ENCODE assay signal across 1 cellular context in genomic region chr22:45435544-45436139, GRCh38.
TF ChIP-seq lines count a peak whose summit lies in the region.

No MANE protein-coding gene starts in this region.

TF ChIP-seq in HepG2, 621 proteins besides CTCF, POLR2A, EP300 and RAD21 (continued from another document and continues in another):
- TF ChIP-seq GABPB1 (CRISPR knock-in tag; IDR thresholded peaks at IDR 0.05) (peak; percentile 42), ZNF274 (CRISPR knock-in tag; IDR thresholded peaks at IDR 0.05) (peak; percentile 78), SP4 (CRISPR knock-in tag; IDR thresholded peaks at IDR 0.05) (no peak), ZBTB38 (CRISPR knock-in tag; IDR thresholded peaks at IDR 0.05) (peak; percentile 72), EED (CRISPR knock-in tag; IDR thresholded peaks at IDR 0.05) (0 out of 2 replicates have a peak, but pooled peaks have one; percentile 31), ERF (CRISPR knock-in tag; IDR thresholded peaks at IDR 0.05) (peak; percentile 63; the same call in 1 of the 2 replicates), ZNF761 (CRISPR knock-in tag; conservative IDR thresholded peaks at IDR 0.05) (peak; percentile 65; the same call in 1 of the 2 replicates), FOSL2 (CRISPR knock-in tag; IDR thresholded peaks at IDR 0.05) (peak; percentile 29; the same call in 1 of the 2 replicates), TARDBP (CRISPR knock-in tag; IDR thresholded peaks at IDR 0.05) (peak; percentile 56; the same call in 1 of the 2 replicates), ZMAT3 (CRISPR knock-in tag; conservative IDR thresholded peaks at IDR 0.05) (no peak), REPIN1 (CRISPR knock-in tag; IDR thresholded peaks at IDR 0.05; ENCODE audit: borderline replicate concordance, low read depth) (peak; percentile 50; the same call in 1 of the 2 replicates), ZFP36L1 (CRISPR knock-in tag; IDR thresholded peaks at IDR 0.05) (no peak), MAFF (IDR thresholded peaks at IDR 0.05; ENCODE audit: low read depth, low read length) (no peak), KDM4B (CRISPR knock-in tag; IDR thresholded peaks at IDR 0.05) (0 out of 2 replicates have a peak, but pooled peaks have one; percentile 62), ZSCAN5A (CRISPR knock-in tag; IDR thresholded peaks at IDR 0.05; ENCODE audit: borderline replicate concordance) (no peak), KDM2A (CRISPR knock-in tag; IDR thresholded peaks at IDR 0.05; ENCODE audit: borderline replicate concordance, low read depth) (peak; percentile 74), MIER2 (CRISPR knock-in tag; IDR thresholded peaks at IDR 0.05) (peak; percentile 20; the same call in 1 of the 2 replicates), PPARG (CRISPR knock-in tag; conservative IDR thresholded peaks at IDR 0.05) (0 out of 2 replicates have a peak, but pooled peaks have one; percentile 19), ZFP37 (CRISPR knock-in tag; IDR thresholded peaks at IDR 0.05; ENCODE audit: borderline replicate concordance) (no peak), NFYC (CRISPR knock-in tag; IDR thresholded peaks at IDR 0.05) (0 out of 2 replicates have a peak, but pooled peaks have one; percentile 31), MYC (CRISPR knock-in tag; IDR thresholded peaks at IDR 0.05; ENCODE audit: borderline replicate concordance) (peak; percentile 54; the same call in 1 of the 2 replicates), RXRA (CRISPR knock-in tag; IDR thresholded peaks at IDR 0.05) (peak; percentile 23; the same call in 1 of the 2 replicates), HMGXB4 (CRISPR knock-in tag; IDR thresholded peaks at IDR 0.05; ENCODE audit: borderline replicate concordance in 1 of 2, low read depth in 1 of 2) (peak; percentile 85 to 86), IRF2 (CRISPR knock-in tag; IDR thresholded peaks at IDR 0.05) (peak; percentile 66; the same call in 1 of the 2 replicates), ZNF263 (CRISPR knock-in tag; IDR thresholded peaks at IDR 0.05) (peak; percentile 75; the same call in 1 of the 2 replicates), YEATS4 (CRISPR knock-in tag; IDR thresholded peaks at IDR 0.05; ENCODE audit: borderline replicate concordance) (peak; percentile 72; the same call in 1 of the 2 replicates), NFATC3 (CRISPR knock-in tag; IDR thresholded peaks at IDR 0.05) (0 out of 2 replicates have a peak, but pooled peaks have one; percentile 58), ELF3 (CRISPR knock-in tag; IDR thresholded peaks at IDR 0.05) (peak; percentile 62), ZGPAT (CRISPR knock-in tag; IDR thresholded peaks at IDR 0.05) (peak; percentile 61; the same call in 1 of the 2 replicates), ZKSCAN8 (CRISPR knock-in tag; IDR thresholded peaks at IDR 0.05; ENCODE audit: borderline replicate concordance) (peak; percentile 49; the same call in 1 of the 2 replicates), SMAD3 (CRISPR knock-in tag; IDR thresholded peaks at IDR 0.05) (0 out of 2 replicates have a peak, but pooled peaks have one; percentile 33), REXO4 (CRISPR knock-in tag; IDR thresholded peaks at IDR 0.05; ENCODE audit: borderline replicate concordance) (no peak), FOXJ3 (CRISPR knock-in tag; IDR thresholded peaks at IDR 0.05; ENCODE audit: borderline replicate concordance) (peak; percentile 46; the same call in 1 of the 2 replicates)
- TF ChIP-seq, protein P1, sequence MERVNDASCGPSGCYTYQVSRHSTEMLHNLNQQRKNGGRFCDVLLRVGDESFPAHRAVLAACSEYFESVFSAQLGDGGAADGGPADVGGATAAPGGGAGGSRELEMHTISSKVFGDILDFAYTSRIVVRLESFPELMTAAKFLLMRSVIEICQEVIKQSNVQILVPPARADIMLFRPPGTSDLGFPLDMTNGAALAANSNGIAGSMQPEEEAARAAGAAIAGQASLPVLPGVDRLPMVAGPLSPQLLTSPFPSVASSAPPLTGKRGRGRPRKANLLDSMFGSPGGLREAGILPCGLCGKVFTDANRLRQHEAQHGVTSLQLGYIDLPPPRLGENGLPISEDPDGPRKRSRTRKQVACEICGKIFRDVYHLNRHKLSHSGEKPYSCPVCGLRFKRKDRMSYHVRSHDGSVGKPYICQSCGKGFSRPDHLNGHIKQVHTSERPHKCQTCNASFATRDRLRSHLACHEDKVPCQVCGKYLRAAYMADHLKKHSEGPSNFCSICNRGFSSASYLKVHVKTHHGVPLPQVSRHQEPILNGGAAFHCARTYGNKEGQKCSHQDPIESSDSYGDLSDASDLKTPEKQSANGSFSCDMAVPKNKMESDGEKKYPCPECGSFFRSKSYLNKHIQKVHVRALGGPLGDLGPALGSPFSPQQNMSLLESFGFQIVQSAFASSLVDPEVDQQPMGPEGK (CRISPR knock-in tag; IDR thresholded peaks at IDR 0.05): peak; percentile 53; the same call in 1 of the 2 replicates
- TF ChIP-seq, protein P2, sequence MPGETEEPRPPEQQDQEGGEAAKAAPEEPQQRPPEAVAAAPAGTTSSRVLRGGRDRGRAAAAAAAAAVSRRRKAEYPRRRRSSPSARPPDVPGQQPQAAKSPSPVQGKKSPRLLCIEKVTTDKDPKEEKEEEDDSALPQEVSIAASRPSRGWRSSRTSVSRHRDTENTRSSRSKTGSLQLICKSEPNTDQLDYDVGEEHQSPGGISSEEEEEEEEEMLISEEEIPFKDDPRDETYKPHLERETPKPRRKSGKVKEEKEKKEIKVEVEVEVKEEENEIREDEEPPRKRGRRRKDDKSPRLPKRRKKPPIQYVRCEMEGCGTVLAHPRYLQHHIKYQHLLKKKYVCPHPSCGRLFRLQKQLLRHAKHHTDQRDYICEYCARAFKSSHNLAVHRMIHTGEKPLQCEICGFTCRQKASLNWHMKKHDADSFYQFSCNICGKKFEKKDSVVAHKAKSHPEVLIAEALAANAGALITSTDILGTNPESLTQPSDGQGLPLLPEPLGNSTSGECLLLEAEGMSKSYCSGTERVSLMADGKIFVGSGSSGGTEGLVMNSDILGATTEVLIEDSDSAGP (CRISPR knock-in tag; IDR thresholded peaks at IDR 0.05; ENCODE audit: borderline replicate concordance): 0 out of 2 replicates have a peak, but pooled peaks have one; percentile 53
- TF ChIP-seq, protein P3, sequence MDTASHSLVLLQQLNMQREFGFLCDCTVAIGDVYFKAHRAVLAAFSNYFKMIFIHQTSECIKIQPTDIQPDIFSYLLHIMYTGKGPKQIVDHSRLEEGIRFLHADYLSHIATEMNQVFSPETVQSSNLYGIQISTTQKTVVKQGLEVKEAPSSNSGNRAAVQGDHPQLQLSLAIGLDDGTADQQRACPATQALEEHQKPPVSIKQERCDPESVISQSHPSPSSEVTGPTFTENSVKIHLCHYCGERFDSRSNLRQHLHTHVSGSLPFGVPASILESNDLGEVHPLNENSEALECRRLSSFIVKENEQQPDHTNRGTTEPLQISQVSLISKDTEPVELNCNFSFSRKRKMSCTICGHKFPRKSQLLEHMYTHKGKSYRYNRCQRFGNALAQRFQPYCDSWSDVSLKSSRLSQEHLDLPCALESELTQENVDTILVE (CRISPR knock-in tag; IDR thresholded peaks at IDR 0.05): peak; percentile 51; the same call in 1 of the 2 replicates
- TF ChIP-seq, protein P4, sequence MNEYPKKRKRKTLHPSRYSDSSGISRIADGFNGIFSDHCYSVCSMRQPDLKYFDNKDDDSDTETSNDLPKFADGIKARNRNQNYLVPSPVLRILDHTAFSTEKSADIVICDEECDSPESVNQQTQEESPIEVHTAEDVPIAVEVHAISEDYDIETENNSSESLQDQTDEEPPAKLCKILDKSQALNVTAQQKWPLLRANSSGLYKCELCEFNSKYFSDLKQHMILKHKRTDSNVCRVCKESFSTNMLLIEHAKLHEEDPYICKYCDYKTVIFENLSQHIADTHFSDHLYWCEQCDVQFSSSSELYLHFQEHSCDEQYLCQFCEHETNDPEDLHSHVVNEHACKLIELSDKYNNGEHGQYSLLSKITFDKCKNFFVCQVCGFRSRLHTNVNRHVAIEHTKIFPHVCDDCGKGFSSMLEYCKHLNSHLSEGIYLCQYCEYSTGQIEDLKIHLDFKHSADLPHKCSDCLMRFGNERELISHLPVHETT (CRISPR knock-in tag; conservative IDR thresholded peaks at IDR 0.05): no peak
- TF ChIP-seq, protein P5, sequence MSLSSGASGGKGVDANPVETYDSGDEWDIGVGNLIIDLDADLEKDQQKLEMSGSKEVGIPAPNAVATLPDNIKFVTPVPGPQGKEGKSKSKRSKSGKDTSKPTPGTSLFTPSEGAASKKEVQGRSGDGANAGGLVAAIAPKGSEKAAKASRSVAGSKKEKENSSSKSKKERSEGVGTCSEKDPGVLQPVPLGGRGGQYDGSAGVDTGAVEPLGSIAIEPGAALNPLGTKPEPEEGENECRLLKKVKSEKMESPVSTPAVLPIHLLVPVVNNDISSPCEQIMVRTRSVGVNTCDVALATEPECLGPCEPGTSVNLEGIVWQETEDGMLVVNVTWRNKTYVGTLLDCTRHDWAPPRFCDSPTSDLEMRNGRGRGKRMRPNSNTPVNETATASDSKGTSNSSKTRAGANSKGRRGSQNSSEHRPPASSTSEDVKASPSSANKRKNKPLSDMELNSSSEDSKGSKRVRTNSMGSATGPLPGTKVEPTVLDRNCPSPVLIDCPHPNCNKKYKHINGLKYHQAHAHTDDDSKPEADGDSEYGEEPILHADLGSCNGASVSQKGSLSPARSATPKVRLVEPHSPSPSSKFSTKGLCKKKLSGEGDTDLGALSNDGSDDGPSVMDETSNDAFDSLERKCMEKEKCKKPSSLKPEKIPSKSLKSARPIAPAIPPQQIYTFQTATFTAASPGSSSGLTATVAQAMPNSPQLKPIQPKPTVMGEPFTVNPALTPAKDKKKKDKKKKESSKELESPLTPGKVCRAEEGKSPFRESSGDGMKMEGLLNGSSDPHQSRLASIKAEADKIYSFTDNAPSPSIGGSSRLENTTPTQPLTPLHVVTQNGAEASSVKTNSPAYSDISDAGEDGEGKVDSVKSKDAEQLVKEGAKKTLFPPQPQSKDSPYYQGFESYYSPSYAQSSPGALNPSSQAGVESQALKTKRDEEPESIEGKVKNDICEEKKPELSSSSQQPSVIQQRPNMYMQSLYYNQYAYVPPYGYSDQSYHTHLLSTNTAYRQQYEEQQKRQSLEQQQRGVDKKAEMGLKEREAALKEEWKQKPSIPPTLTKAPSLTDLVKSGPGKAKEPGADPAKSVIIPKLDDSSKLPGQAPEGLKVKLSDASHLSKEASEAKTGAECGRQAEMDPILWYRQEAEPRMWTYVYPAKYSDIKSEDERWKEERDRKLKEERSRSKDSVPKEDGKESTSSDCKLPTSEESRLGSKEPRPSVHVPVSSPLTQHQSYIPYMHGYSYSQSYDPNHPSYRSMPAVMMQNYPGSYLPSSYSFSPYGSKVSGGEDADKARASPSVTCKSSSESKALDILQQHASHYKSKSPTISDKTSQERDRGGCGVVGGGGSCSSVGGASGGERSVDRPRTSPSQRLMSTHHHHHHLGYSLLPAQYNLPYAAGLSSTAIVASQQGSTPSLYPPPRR (CRISPR knock-in tag; IDR thresholded peaks at IDR 0.05; ENCODE audit: borderline replicate concordance): peak; percentile 33; the same call in 1 of the 2 replicates
- TF ChIP-seq, protein P6, sequence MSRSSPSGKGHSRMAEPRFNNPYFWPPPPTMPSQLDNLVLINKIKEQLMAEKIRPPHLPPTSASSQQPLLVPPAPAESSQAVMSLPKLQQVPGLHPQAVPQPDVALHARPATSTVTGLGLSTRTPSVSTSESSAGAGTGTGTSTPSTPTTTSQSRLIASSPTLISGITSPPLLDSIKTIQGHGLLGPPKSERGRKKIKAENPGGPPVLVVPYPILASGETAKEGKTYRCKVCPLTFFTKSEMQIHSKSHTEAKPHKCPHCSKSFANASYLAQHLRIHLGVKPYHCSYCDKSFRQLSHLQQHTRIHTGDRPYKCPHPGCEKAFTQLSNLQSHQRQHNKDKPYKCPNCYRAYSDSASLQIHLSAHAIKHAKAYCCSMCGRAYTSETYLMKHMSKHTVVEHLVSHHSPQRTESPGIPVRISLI (CRISPR knock-in tag; IDR thresholded peaks at IDR 0.05; ENCODE audit: borderline replicate concordance): peak; percentile 64; the same call in 1 of the 2 replicates
- TF ChIP-seq, protein P7, sequence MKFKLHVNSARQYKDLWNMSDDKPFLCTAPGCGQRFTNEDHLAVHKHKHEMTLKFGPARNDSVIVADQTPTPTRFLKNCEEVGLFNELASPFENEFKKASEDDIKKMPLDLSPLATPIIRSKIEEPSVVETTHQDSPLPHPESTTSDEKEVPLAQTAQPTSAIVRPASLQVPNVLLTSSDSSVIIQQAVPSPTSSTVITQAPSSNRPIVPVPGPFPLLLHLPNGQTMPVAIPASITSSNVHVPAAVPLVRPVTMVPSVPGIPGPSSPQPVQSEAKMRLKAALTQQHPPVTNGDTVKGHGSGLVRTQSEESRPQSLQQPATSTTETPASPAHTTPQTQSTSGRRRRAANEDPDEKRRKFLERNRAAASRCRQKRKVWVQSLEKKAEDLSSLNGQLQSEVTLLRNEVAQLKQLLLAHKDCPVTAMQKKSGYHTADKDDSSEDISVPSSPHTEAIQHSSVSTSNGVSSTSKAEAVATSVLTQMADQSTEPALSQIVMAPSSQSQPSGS (CRISPR knock-in tag; IDR thresholded peaks at IDR 0.05): peak; percentile 42; the same call in 1 of the 2 replicates
